28 cellular contexts compared by ENCODE assay signal in the genomic region with DNA sequence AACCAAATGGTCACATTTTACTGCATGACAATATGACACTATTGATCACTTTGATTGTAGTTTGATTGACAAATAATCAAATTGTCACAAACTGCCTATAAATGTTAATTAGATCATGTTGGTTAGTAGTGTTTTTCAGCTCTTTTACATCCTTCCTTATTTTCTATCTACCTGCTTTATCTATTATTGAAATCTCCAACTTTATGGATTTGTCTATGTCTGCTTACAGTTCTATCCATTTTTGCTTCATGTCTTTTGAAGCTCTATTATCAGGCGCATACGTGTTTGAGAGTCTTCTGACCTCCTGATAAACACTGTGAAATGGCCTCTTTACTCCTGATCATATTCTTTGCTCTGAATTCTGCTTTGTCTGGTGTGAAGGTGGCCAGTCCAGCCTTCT.
"Had no signal": no experiment of that assay in that cellular context is flagged by ENCODE, and none has a peak within 500 bp of the region (broad histone marks: within the 10 kb centered on the region; RNA-seq: fewer than 3 reads in every experiment).

No MANE protein-coding gene starts in this region.

- H3K9me3 ChIP-seq: adrenal gland had no signal

- H3K36me3 ChIP-seq: adrenal gland, brain microvascular endothelial cell, cardiac muscle cell had no signal

- H3K4me3 ChIP-seq: adrenal gland, ascending aorta, body of pancreas, breast epithelium, cardiac muscle cell had no signal

- H3K27me3 ChIP-seq: adrenal gland, ascending aorta, body of pancreas, brain microvascular endothelial cell, breast epithelium, cardiac muscle cell had no signal

- DNase-seq: activated effector memory CD4-positive, alpha-beta T cell treated with anti-CD3 and anti-CD28 coated beads, Interleukin-2, amount 50 U/mL, for 16 hours; activated effector memory CD4-positive, alpha-beta T cell treated with Interleukin-2 at 50 U/mL for 16 hours; activated gamma-delta T cell; activated gamma-delta T cell treated with Interleukin-2 at 50 U/mL for 16 hours; activated naive CD4-positive, alpha-beta T cell; activated naive CD4-positive, alpha-beta T cell treated with anti-CD3 and anti-CD28 coated beads, Interleukin-2, amount 10 ng/mL, durations not matched to agents 7 days and 5 days; activated naive CD4-positive, alpha-beta T cell treated with anti-CD3 and anti-CD28 coated beads, Interleukin-2, amount 50 U/mL, for 16 hours; activated naive CD4-positive, alpha-beta T cell treated with Interleukin-2 at 50 U/mL for 16 hours; activated naive CD8-positive, alpha-beta T cell treated with anti-CD3 and anti-CD28 coated beads for 36 hours; activated naive CD8-positive, alpha-beta T cell treated with anti-CD3 and anti-CD28 coated beads, Interleukin-2, amount 10 ng/mL, durations not matched to agents 7 days and 5 days; activated naive CD8-positive, alpha-beta T cell treated with anti-CD3 and anti-CD28 coated beads, Interleukin-2, amount 50 U/mL, for 24 hours; activated T-cell treated with anti-CD3 and anti-CD28 coated beads, Interleukin-2, amount 50 U/mL, for 4 hours; activated T-cell treated with anti-CD3 and anti-CD28 coated beads, Interleukin-2, amount 50 U/mL, for 48 hours; activated T-cell treated with anti-CD3 and anti-CD28 coated beads, Interleukin-2, amount 50 U/mL, for 72 hours; adrenal gland; amniotic stem cell; amygdala; anterior cingulate cortex; body of pancreas; brain microvascular endothelial cell; caudate nucleus; central memory CD4-positive, alpha-beta T cell; cerebellar nuclear complex had no signal

- H3K4me1 ChIP-seq: adrenal gland, ascending aorta, body of pancreas, breast epithelium had no signal

- ATAC-seq: body of pancreas had no signal

- FAIRE-seq: astrocyte, bronchial epithelial cell had no signal

- H3K27ac ChIP-seq: adrenal gland, ascending aorta, body of pancreas, brain microvascular endothelial cell, breast epithelium, cardiac muscle cell had no signal
